Comparison of ENCODE assay signal across 12 cellular contexts in the genomic region with DNA sequence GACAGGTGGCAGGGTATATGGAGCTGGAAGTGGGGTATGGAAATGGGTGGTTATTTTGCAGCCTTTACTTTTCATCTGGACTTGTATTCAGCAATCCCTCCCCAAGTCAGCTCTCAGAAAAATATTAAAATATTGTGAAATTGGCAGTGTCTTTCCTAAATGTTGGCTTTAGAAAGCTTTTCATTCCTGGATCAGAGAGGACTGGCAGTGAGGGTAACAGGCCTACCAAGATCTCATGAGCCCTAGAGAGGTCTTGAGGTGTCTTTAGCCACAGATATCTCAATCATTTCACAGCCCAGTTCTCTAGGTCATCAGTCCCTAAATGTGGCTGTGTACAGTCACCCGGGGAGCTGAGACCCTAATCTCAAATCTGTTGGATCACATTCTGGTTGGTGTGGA. TPM values are rescaled to one million over a fixed set of nuclear protein-coding genes. Genes with fewer than 3 reads are reported as not detected.
DNase-seq lines count a peak whose midpoint lies in the region; ATAC-seq and TF ChIP-seq lines count a peak whose summit lies in the region.
"Had no signal": no experiment of that assay in that cellular context is flagged by ENCODE, and none has a peak within 500 bp of the region (broad histone marks: within the 10 kb centered on the region; RNA-seq: fewer than 3 reads in every experiment).

No MANE protein-coding gene starts in this region.

- no peak overlapping the region for H3K4me2 ChIP-seq in smooth muscle cell

- no peaks in the 10 kb centered on the region for H3K9me3 Mint-ChIP-seq in activated CD4-positive, alpha-beta T cell treated with anti-CD3 and anti-CD28 coated beads for 36 hours (ENCODE audit: low read depth)
- H3K9me3 Mint-ChIP-seq in activated naive CD8-positive, alpha-beta T cell treated with anti-CD3 and anti-CD28 coated beads for 36 hours: peaks cover 1% of the 10 kb centered on the region
- H3K9me3 Mint-ChIP-seq in immature natural killer cell: no peaks in the 10 kb centered on the region

- no peak overlapping the region for H2AFZ ChIP-seq in smooth muscle cell (ENCODE audit: low read depth)

- CTCF ChIA-PET in activated CD4-positive, alpha-beta T cell treated with anti-CD3 and anti-CD28 coated beads for 36 hours (lab: Charles Lee): interaction anchor here (0.7 to 6.1 kb wide), 14 partner anchors 11 to 227 kb away, joined by 3 to 32 read pairs (median 5); a partner anchor contains a TSS

- H3K27me3 ChIP-seq in subcutaneous abdominal adipose tissue (ENCODE audit: control insufficient read depth in 5 of 5, insufficient read depth in 4 of 5, low read length in 5 of 5): no peaks in the 10 kb centered on the region
- H3K27me3 ChIP-seq in smooth muscle cell (ENCODE audit: low read depth): no peaks in the 10 kb centered on the region

- peaks cover 67% of the 10 kb centered on the region for H4K20me1 ChIP-seq in smooth muscle cell (ENCODE audit: low read depth)

- peaks cover 93% of the 10 kb centered on the region for H3K4me1 Mint-ChIP-seq in activated CD4-positive, alpha-beta T cell treated with anti-CD3 and anti-CD28 coated beads for 36 hours
- H3K4me1 Mint-ChIP-seq in activated naive CD8-positive, alpha-beta T cell treated with anti-CD3 and anti-CD28 coated beads for 36 hours: peaks cover 91% of the 10 kb centered on the region
- peaks cover 92 to 98% of the 10 kb centered on the region in 2 donors for H3K4me1 Mint-ChIP-seq in immature natural killer cell

- POLR2A ChIA-PET in activated CD4-positive, alpha-beta T cell treated with anti-CD3 and anti-CD28 coated beads for 36 hours (lab: Charles Lee): interaction anchor here (0.6 kb wide), 1 partner anchor 29 kb away, joined by 4 read pairs; no protein-coding TSS in a partner anchor

- H3K27ac ChIP-seq in subcutaneous abdominal adipose tissue (ENCODE audit: low read depth, low read length): peak overlapping the region; percentile 94
- H3K27ac ChIP-seq in smooth muscle cell (ENCODE audit: low read depth): no peak overlapping the region

- H3K27ac Mint-ChIP-seq in activated CD4-positive, alpha-beta T cell treated with anti-CD3 and anti-CD28 coated beads for 36 hours: peak overlapping the region; percentile 96
- peak overlapping the region; percentile 96 for H3K27ac Mint-ChIP-seq in activated naive CD8-positive, alpha-beta T cell treated with anti-CD3 and anti-CD28 coated beads for 36 hours
- H3K27ac Mint-ChIP-seq in immature natural killer cell: peak overlapping the region; percentile 86 to 95 (median 92)

- DNase-seq in activated CD4-positive, alpha-beta T cell treated with anti-CD3 and anti-CD28 coated beads for 36 hours: no peak
- DNase-seq in activated CD4-positive, alpha-beta T cell treated with anti-CD3 and anti-CD28 coated beads for 1 hour: no peak
- no peak for DNase-seq in activated naive CD8-positive, alpha-beta T cell treated with anti-CD3 and anti-CD28 coated beads for 36 hours
- no peak for DNase-seq in immature natural killer cell
- no peak for DNase-seq in NCI-H510A (lab: John Stamatoyannopoulos, UW)
- DNase-seq in smooth muscle cell (lab: John Stamatoyannopoulos, UW; ENCODE audit: unreplicated experiment): no peak
- DNase-seq: DMS79, NCI-H1048, NCI-H524 treated with DMSO at 0.1 percent for 48 hours, SIG-M5 had no signal

- H3K4me3 Mint-ChIP-seq in activated CD4-positive, alpha-beta T cell treated with anti-CD3 and anti-CD28 coated beads for 36 hours: no peak overlapping the region
- H3K4me3 Mint-ChIP-seq in activated naive CD8-positive, alpha-beta T cell treated with anti-CD3 and anti-CD28 coated beads for 36 hours: no peak overlapping the region
- H3K4me3 Mint-ChIP-seq in immature natural killer cell: peak overlapping the region in 4 of 5 donors; percentile 71 to 85 (median 74)

- H3K36me3 Mint-ChIP-seq in activated CD4-positive, alpha-beta T cell treated with anti-CD3 and anti-CD28 coated beads for 36 hours (ENCODE audit: low read depth): peaks cover 63% of the 10 kb centered on the region
- peaks cover 56% of the 10 kb centered on the region for H3K36me3 Mint-ChIP-seq in activated naive CD8-positive, alpha-beta T cell treated with anti-CD3 and anti-CD28 coated beads for 36 hours
- H3K36me3 Mint-ChIP-seq in immature natural killer cell: peaks cover 4 to 21% (median 14%) of the 10 kb centered on the region in 3 donors

- H3K9ac ChIP-seq in subcutaneous abdominal adipose tissue (ENCODE audit: low read length in 5 of 5) (peak overlapping the region in 3 of 5 donors; percentile 21 to 52 (median 42)), smooth muscle cell (ENCODE audit: low read depth) (no peak overlapping the region)

- peaks cover 34 to 92% (median 88%) of the 10 kb centered on the region in 5 donors for H3K4me1 ChIP-seq in subcutaneous abdominal adipose tissue (ENCODE audit: control insufficient read depth in 5 of 5, insufficient read depth in 5 of 5, low read length in 5 of 5)
- no peaks in the 10 kb centered on the region for H3K4me1 ChIP-seq in smooth muscle cell (ENCODE audit: low read depth)

- H3K9me3 ChIP-seq in subcutaneous abdominal adipose tissue (ENCODE audit: control insufficient read depth in 5 of 5, low read length in 5 of 5): no peaks in the 10 kb centered on the region
- no peaks in the 10 kb centered on the region for H3K9me3 ChIP-seq in smooth muscle cell (replicated peaks; ENCODE audit: low read depth)

- H3K36me3 ChIP-seq in subcutaneous abdominal adipose tissue (ENCODE audit: control insufficient read depth in 5 of 5, insufficient read depth in 5 of 5, low read length in 5 of 5) (peaks cover 4 to 39% (median 26%) of the 10 kb centered on the region in 5 donors), smooth muscle cell (ENCODE audit: low read depth) (no peaks in the 10 kb centered on the region)

- TF ChIP-seq CTCF in smooth muscle cell (IDR thresholded peaks at IDR 0.05; ENCODE audit: borderline replicate concordance, insufficient read depth, poor library complexity, severe bottlenecking): no peak

- H3F3A ChIP-seq in smooth muscle cell (ENCODE audit: low read depth): no peaks in the 10 kb centered on the region

- no peaks in the 10 kb centered on the region for H3K27me3 Mint-ChIP-seq in activated CD4-positive, alpha-beta T cell treated with anti-CD3 and anti-CD28 coated beads for 36 hours
- H3K27me3 Mint-ChIP-seq in activated naive CD8-positive, alpha-beta T cell treated with anti-CD3 and anti-CD28 coated beads for 36 hours: no peaks in the 10 kb centered on the region
- peaks cover 0 to 8% (median 3%) of the 10 kb centered on the region in 3 donors for H3K27me3 Mint-ChIP-seq in immature natural killer cell (ENCODE audit: low read depth in 3 of 3)

- H3K79me2 ChIP-seq in smooth muscle cell (ENCODE audit: low read depth): peaks cover 15% of the 10 kb centered on the region

- 100% methylated on average over 1 of the region's 1 CpG for WGBS in smooth muscle cell (ENCODE audit: low lambda C conversion rate)

- intact Hi-C loops in activated CD4-positive, alpha-beta T cell treated with anti-CD3 and anti-CD28 coated beads for 36 hours (cut with DNase I, micrococcal nuclease): loop anchor here in 1 of 2 experiments (2.0 kb wide), 1 partner anchor 13 kb away; no protein-coding TSS in a partner anchor

- no peak for ATAC-seq in activated CD4-positive, alpha-beta T cell treated with anti-CD3 and anti-CD28 coated beads for 36 hours
- ATAC-seq in HG03439 (IDR thresholded peaks at IDR 0.05; ENCODE audit: unreplicated experiment): no peak

- H3K4me3 ChIP-seq in subcutaneous abdominal adipose tissue (ENCODE audit: low read depth in 1 of 5, low read length in 5 of 5) (no peak overlapping the region), smooth muscle cell (no peak overlapping the region)

RNA-seq across cellular contexts. Expression of a gene that starts 22.5 kb away (rescaled TPM):
- 10 to 100 TPM; 17.4 to 21.7 TPM for total RNA-seq in activated CD4-positive, alpha-beta T cell treated with anti-CD3 and anti-CD28 coated beads for 36 hours
- 10 to 100 TPM; 23.0 to 23.3 TPM for total RNA-seq in activated naive CD8-positive, alpha-beta T cell treated with anti-CD3 and anti-CD28 coated beads for 36 hours
- polyA plus RNA-seq in immature natural killer cell (10 to 100 TPM; 22.7 to 31.2 (median 24.4) TPM), smooth muscle cell (13.2 and 13.9 TPM in 2 replicates)
- total RNA-seq in smooth muscle cell: 8.3 and 9.6 TPM in 2 replicates

RNA-seq across cellular contexts. Expression of a gene that starts 22.6 kb away (rescaled TPM):
- 10 to 100 TPM; 62.7 to 70.7 TPM for total RNA-seq in activated CD4-positive, alpha-beta T cell treated with anti-CD3 and anti-CD28 coated beads for 36 hours
- 10 to 100 TPM; 68.9 to 72.0 TPM for total RNA-seq in activated naive CD8-positive, alpha-beta T cell treated with anti-CD3 and anti-CD28 coated beads for 36 hours
- 10 to 100 TPM; 30.8 to 51.8 (median 44.2) TPM for polyA plus RNA-seq in immature natural killer cell
- total RNA-seq in smooth muscle cell: 16.3 and 22.1 TPM in 2 replicates
- polyA plus RNA-seq in smooth muscle cell: 19.7 and 25.4 TPM in 2 replicates

RNA-seq across cellular contexts. Expression of a gene that starts 23.9 kb away (rescaled TPM):
- total RNA-seq in activated CD4-positive, alpha-beta T cell treated with anti-CD3 and anti-CD28 coated beads for 36 hours: 10 to 100 TPM; 55.7 to 58.7 TPM
- total RNA-seq in activated naive CD8-positive, alpha-beta T cell treated with anti-CD3 and anti-CD28 coated beads for 36 hours: 10 to 100 TPM; 65.9 to 69.9 TPM
- polyA plus RNA-seq in immature natural killer cell (10 to 100 TPM in 1 of 3 donors, 1 to 10 TPM in 2; 1.9 to 12.8 (median 6.0) TPM), smooth muscle cell (11.4 and 15.9 TPM in 2 replicates)
- 16.5 and 22.7 TPM in 2 replicates for total RNA-seq in smooth muscle cell

RNA-seq across cellular contexts. Expression of a gene that starts 43.1 kb away (rescaled TPM):
- total RNA-seq in activated CD4-positive, alpha-beta T cell treated with anti-CD3 and anti-CD28 coated beads for 36 hours: 1 to 10 TPM; 6.0 to 7.0 TPM
- 1 to 10 TPM; 7.9 to 8.0 TPM for total RNA-seq in activated naive CD8-positive, alpha-beta T cell treated with anti-CD3 and anti-CD28 coated beads for 36 hours
- 10 to 100 TPM in 1 of 3 donors, 1 to 10 TPM in 2; 4.8 to 10.7 (median 9.0) TPM for polyA plus RNA-seq in immature natural killer cell
- 22.5 and 24.2 TPM in 2 replicates for total RNA-seq in smooth muscle cell
- 29.7 and 38.3 TPM in 2 replicates for polyA plus RNA-seq in smooth muscle cell

RNA-seq across cellular contexts. Expression of a gene that starts 52.3 kb away (rescaled TPM):
- under 1 TPM; 0.58 to 0.85 TPM for total RNA-seq in activated CD4-positive, alpha-beta T cell treated with anti-CD3 and anti-CD28 coated beads for 36 hours
- total RNA-seq in activated naive CD8-positive, alpha-beta T cell treated with anti-CD3 and anti-CD28 coated beads for 36 hours: 1 to 10 TPM in 1 of 2 experiments, under 1 TPM in 1; 0.92 to 1.2 TPM
- polyA plus RNA-seq in immature natural killer cell: under 1 TPM in 1 of 3 donors, not detected in 2; 0.45 TPM
- 5.5 and 8.5 TPM in 2 replicates for total RNA-seq in smooth muscle cell
- polyA plus RNA-seq in smooth muscle cell: 2.7 and 11.1 TPM in 2 replicates

Comparison
In these comparisons a context has a peak if more than half of its experiments do, and no peak if none do; other contexts are left out.
1. H3K4me3 Mint-ChIP-seq: peak in immature natural killer cell (4 of 5); none in activated CD4-positive, alpha-beta T cell treated with anti-CD3 and anti-CD28 coated beads for 36 hours (single experiment) and activated naive CD8-positive, alpha-beta T cell treated with anti-CD3 and anti-CD28 coated beads for 36 hours (single experiment).
2. Peak in every context shown above with its lines, with median percentiles within 50 percentile points of each other: H3K27ac Mint-ChIP-seq.